In genomic region chr6:138230759-138231398, GRCh38 we compare ENCODE assay signal across 2 cellular contexts.
TF ChIP-seq lines count a peak whose summit lies in the region.

No MANE protein-coding gene starts in this region.

TF ChIP-seq in endothelial cell of umbilical vein, 7 proteins besides CTCF, POLR2A, EP300 and RAD21:
- TF ChIP-seq GATA2 (IDR thresholded peaks at IDR 0.05; ENCODE audit: insufficient read depth, insufficient read length, low read depth, low read length) (no peak), MAX (IDR thresholded peaks at IDR 0.05; ENCODE audit: insufficient read depth, insufficient read length) (no peak), JUN (IDR thresholded peaks at IDR 0.05; ENCODE audit: borderline replicate concordance, insufficient read depth, insufficient read length, low read depth) (no peak), FOS (IDR thresholded peaks at IDR 0.05; ENCODE audit: borderline replicate concordance, insufficient read depth, low read length) (no peak), POLR2AphosphoS5 (IDR thresholded peaks at IDR 0.05; ENCODE audit: insufficient read depth, low read depth, low read length) (no peak), MYC (IDR thresholded peaks at IDR 0.05; ENCODE audit: low read depth, low read length) (no peak), EZH2 (IDR thresholded peaks at IDR 0.05; ENCODE audit: borderline replicate concordance, low read depth, low read length, severe bottlenecking) (no peak)

TF ChIP-seq in WTC11, 78 proteins besides CTCF, POLR2A, EP300 and RAD21:
- TF ChIP-seq ARID4B (CRISPR knock-in tag; IDR thresholded peaks at IDR 0.05; ENCODE audit: borderline replicate concordance) (no peak), IRF2 (CRISPR knock-in tag; IDR thresholded peaks at IDR 0.05; ENCODE audit: borderline replicate concordance, low read depth) (no peak), STAT6 (CRISPR knock-in tag; conservative IDR thresholded peaks at IDR 0.05; ENCODE audit: low read depth) (no peak), NFYB (CRISPR knock-in tag; conservative IDR thresholded peaks at IDR 0.05; ENCODE audit: low read depth) (no peak), ESRRA (CRISPR knock-in tag; IDR thresholded peaks at IDR 0.05; ENCODE audit: borderline replicate concordance) (no peak), ZNF317 (CRISPR knock-in tag; IDR thresholded peaks at IDR 0.05; ENCODE audit: borderline replicate concordance, low read depth) (no peak), TEAD4 (CRISPR knock-in tag; IDR thresholded peaks at IDR 0.05) (no peak), SOX15 (CRISPR knock-in tag; IDR thresholded peaks at IDR 0.05) (no peak), TCF7 (CRISPR knock-in tag; IDR thresholded peaks at IDR 0.05; ENCODE audit: low read depth) (no peak), AR (CRISPR knock-in tag; IDR thresholded peaks at IDR 0.05) (no peak), ERG (CRISPR knock-in tag; IDR thresholded peaks at IDR 0.05) (no peak), JUN (CRISPR knock-in tag; IDR thresholded peaks at IDR 0.05) (no peak), AFF4 (CRISPR knock-in tag; IDR thresholded peaks at IDR 0.05; ENCODE audit: borderline replicate concordance) (no peak)
